ENCODE assay signal across 8 cellular contexts in the genomic region with DNA sequence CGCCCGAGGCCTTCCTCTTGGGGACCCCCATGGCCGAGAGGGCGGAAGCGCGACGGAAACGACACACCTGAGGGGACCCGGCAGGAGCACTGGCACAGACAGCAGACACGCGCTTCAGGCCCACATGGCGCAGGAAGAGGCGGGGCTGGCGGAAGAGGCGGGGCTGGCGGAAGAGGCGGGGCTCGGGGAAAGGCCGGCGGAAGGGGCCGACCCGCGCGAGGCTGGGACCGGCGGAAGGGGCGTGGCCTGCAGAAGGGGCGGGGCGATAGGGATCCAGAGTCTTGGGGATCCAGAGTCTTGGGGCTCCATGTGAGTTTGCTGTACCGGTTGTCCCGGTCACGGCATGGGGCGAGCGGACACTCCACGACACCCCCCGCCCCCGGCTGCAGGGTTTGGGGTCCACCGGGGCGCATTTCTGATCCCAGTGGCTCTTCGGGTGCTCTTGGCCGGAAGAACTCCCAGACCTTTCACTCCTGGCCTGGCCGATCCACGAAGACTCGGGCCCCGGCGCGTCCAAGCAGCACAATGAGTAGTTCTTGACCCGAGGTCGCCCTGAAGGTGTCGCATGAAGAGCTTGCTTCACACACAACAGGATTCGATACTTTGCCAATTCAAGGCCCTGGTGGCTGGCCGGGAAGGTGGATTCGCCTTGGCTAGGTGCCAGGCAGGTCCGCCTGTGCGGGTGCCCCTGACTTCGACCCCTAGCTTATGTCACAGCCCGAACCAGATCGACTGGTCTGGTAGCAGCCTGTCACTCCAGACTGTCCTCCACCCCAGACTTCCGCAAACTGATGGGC. TPM values are rescaled to one million over a fixed set of nuclear protein-coding genes. Genes with fewer than 3 reads are reported as not detected.
DNase-seq lines count a peak whose midpoint lies in the region; ATAC-seq, FAIRE-seq and TF ChIP-seq lines count a peak whose summit lies in the region.

A gene with protein sequence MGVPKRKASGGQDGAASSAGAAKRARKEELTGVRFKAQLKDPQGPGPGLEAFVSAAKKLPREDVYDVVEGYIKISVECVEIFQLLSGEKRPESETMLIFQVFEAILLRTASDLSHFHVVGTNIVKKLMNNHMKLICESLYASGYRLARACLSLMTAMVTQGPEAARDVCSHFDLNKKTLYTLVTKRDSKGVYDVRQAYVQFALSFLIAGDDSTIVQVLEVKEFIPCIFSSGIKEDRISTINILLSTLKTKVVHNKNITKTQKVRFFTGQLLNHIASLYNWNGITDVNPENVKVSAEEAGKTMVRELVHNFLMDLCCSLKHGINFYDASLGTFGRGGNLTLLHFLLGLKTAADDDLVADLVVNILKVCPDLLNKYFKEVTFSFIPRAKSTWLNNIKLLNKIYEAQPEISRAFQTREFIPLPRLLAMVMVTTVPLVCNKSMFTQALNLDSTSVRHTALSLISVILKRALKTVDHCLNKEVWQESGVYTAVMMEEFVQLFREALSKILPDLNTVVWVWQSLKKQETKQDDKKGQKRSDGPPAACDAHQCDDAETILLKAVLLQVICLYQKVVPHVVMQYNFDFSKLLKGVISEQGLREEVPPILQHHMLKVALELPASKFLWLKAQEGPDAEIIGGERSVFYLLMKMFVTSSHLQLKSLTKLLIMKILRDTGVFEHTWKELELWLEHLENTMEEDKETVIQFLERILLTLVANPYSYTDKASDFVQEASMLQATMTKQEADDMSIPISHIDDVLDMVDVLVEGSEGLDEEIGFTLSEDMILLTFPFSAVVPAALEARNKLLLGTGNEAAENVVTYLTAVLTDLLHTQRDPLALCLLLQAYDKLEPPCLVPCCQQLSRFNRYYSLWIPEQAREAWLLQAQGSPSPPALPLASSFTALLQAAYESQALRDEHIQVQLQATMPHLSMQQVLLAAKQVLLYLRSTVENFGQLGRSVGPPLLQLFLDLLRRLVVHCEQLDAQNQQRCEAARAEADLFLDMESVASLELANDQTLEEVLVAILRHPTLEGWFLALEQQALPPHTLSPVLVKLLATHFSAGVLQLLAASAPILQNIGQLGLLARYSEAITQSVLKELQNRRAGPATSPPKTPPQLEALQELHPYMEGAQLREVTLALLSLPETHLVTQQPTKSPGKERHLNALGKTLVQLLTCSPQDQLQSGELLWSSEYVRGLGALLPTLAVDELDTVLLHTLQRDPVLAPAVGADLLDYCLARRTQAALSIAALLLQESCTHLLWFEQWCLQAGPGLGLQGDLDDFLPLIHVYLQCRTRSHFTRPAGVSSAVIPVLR (N-terminal part only) (minus strand): TSS at position 133 of the 797 bp plus-strand sequence. CDS start 102 bp downstream, at position 31.

- H3K4me1 Mint-ChIP-seq in WTC11 = peaks cover 35% of the 10 kb centered on the region
- H3K4me1 Mint-ChIP-seq in immature natural killer cell = peaks cover 31 to 50% of the 10 kb centered on the region in 2 donors

- 4 to 7% (median 6%) methylated on average over 36 to 59 of the region's 59 CpGs for WGBS in spleen, 5 donors

- H3K27ac ChIP-seq in spleen = peak within 1 kb of the TSS; percentile 79 to 93 (median 88)

- POLR2A ChIA-PET in WTC11 (lab: Charles Lee) = no interaction called here

- H3K9me3 ChIP-seq in spleen = no peaks in the 10 kb centered on the region

- ATAC-seq in GM18868 (IDR thresholded peaks at IDR 0.05; ENCODE audit: unreplicated experiment) (peak; percentile 95), HG03097 (IDR thresholded peaks at IDR 0.05; ENCODE audit: low FRiP score, unreplicated experiment) (peak; percentile 83), WTC11 (peak; percentile 95)

- H3K27me3 Mint-ChIP-seq in WTC11 (ENCODE audit: low read depth) (peaks cover 29% of the 10 kb centered on the region), immature natural killer cell (ENCODE audit: low read depth in 3 of 3) (peaks cover 2 to 14% (median 6%) of the 10 kb centered on the region in 3 donors)

- H3K27ac Mint-ChIP-seq in WTC11 (no peak within 1 kb of the TSS; the same call in 1 of the 2 replicates), immature natural killer cell (peak within 1 kb of the TSS; percentile 72 to 90 (median 90))

- peak within 1 kb of the TSS; percentile 87 for H3K4me3 ChIP-seq in bronchial epithelial cell (ENCODE audit: low read depth, low read length)
- H3K4me3 ChIP-seq in spleen = peak within 1 kb of the TSS; percentile 91 to 100 (median 100)

- H3K4me3 Mint-ChIP-seq in WTC11 (peak within 1 kb of the TSS; percentile 89), immature natural killer cell (peak within 1 kb of the TSS; percentile 84 to 89 (median 87))

- CTCF ChIA-PET in WTC11 (lab: Charles Lee) = interaction anchor here (1.1 to 2.6 kb wide), 5 partner anchors 10 to 212 kb away, joined by 3 to 14 read pairs (median 7); no protein-coding TSS in a partner anchor

- H3K27me3 ChIP-seq in bronchial epithelial cell (ENCODE audit: control insufficient read depth, insufficient read depth, low read length) = no peaks in the 10 kb centered on the region
- H3K27me3 ChIP-seq in spleen (replicated peaks in 1 of 7) = peaks cover 0 to 15% (median 0%) of the 10 kb centered on the region in 7 donors

- peak in 1 of 3 donors; percentile 62 for TF ChIP-seq POLR2A in spleen (IDR thresholded peaks at IDR 0.05)

- FAIRE-seq in bronchial epithelial cell (lab: Jason Lieb, UNC) = no peak

- DNase-seq in ACHN = peak; percentile 75
- peak; percentile 91 for DNase-seq in NCI-H2227 (lab: John Stamatoyannopoulos, UW; ENCODE audit: unreplicated experiment)
- DNase-seq in WTC11 (ENCODE audit: low spot score) = peak; percentile 93
- peak; percentile 55 for DNase-seq in bronchial epithelial cell (ENCODE audit: low read depth)
- DNase-seq in immature natural killer cell = peak; percentile 92 to 94 (median 93)
- peak; percentile 98 for DNase-seq in spleen

- in situ Hi-C loops in ACHN (cut with HindIII; ENCODE audit: low pct_ligation_motif_present, low pct_unique_long_range_greater_than_20kb, low sequenced_read_pairs) = no loop called here

- intact Hi-C loops in spleen (cut with DNase I; ENCODE audit: low total_unique reads) = no loop called here

- peaks cover 20% of the 10 kb centered on the region for H3K36me3 Mint-ChIP-seq in WTC11
- H3K36me3 Mint-ChIP-seq in immature natural killer cell = peaks cover 0 to 7% (median 7%) of the 10 kb centered on the region in 3 donors

- TF ChIP-seq CTCF in WTC11 (IDR thresholded peaks at IDR 0.05) = no peak
- peak; percentile 17 for TF ChIP-seq CTCF in bronchial epithelial cell (IDR thresholded peaks at IDR 0.05; ENCODE audit: insufficient read depth, low read length, severe bottlenecking)
- no peak for TF ChIP-seq CTCF in spleen (IDR thresholded peaks at IDR 0.05 in 8 of 11, conservative IDR thresholded peaks at IDR 0.05 in 3 of 11)

- H3K36me3 ChIP-seq in bronchial epithelial cell (ENCODE audit: control insufficient read depth, insufficient read depth, low read length) = peaks cover 2% of the 10 kb centered on the region
- peaks cover 0 to 9% (median 0%) of the 10 kb centered on the region in 6 donors for H3K36me3 ChIP-seq in spleen

- peaks cover 13 to 48% (median 27%) of the 10 kb centered on the region in 6 donors for H3K4me1 ChIP-seq in spleen

- H3K9me3 Mint-ChIP-seq in WTC11 = peaks cover 28% of the 10 kb centered on the region
- H3K9me3 Mint-ChIP-seq in immature natural killer cell = no peaks in the 10 kb centered on the region

TF ChIP-seq in WTC11, 78 proteins besides CTCF, POLR2A, EP300 and RAD21 (continues in another document):
- TF ChIP-seq CREM (CRISPR knock-in tag; IDR thresholded peaks at IDR 0.05) (0 out of 2 replicates have a peak, but pooled peaks have one; percentile 46), GABPB1 (CRISPR knock-in tag; IDR thresholded peaks at IDR 0.05) (peak; percentile 55; the same call in 1 of the 2 replicates), FOXK1 (CRISPR knock-in tag; IDR thresholded peaks at IDR 0.05) (peak; percentile 87), GRHL2 (CRISPR knock-in tag; IDR thresholded peaks at IDR 0.05; ENCODE audit: insufficient replicate concordance, severe bottlenecking) (no peak)
- TF ChIP-seq, protein P1, sequence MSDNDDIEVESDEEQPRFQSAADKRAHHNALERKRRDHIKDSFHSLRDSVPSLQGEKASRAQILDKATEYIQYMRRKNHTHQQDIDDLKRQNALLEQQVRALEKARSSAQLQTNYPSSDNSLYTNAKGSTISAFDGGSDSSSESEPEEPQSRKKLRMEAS (CRISPR knock-in tag; IDR thresholded peaks at IDR 0.05) = peak; percentile 97
- TF ChIP-seq, protein P2, sequence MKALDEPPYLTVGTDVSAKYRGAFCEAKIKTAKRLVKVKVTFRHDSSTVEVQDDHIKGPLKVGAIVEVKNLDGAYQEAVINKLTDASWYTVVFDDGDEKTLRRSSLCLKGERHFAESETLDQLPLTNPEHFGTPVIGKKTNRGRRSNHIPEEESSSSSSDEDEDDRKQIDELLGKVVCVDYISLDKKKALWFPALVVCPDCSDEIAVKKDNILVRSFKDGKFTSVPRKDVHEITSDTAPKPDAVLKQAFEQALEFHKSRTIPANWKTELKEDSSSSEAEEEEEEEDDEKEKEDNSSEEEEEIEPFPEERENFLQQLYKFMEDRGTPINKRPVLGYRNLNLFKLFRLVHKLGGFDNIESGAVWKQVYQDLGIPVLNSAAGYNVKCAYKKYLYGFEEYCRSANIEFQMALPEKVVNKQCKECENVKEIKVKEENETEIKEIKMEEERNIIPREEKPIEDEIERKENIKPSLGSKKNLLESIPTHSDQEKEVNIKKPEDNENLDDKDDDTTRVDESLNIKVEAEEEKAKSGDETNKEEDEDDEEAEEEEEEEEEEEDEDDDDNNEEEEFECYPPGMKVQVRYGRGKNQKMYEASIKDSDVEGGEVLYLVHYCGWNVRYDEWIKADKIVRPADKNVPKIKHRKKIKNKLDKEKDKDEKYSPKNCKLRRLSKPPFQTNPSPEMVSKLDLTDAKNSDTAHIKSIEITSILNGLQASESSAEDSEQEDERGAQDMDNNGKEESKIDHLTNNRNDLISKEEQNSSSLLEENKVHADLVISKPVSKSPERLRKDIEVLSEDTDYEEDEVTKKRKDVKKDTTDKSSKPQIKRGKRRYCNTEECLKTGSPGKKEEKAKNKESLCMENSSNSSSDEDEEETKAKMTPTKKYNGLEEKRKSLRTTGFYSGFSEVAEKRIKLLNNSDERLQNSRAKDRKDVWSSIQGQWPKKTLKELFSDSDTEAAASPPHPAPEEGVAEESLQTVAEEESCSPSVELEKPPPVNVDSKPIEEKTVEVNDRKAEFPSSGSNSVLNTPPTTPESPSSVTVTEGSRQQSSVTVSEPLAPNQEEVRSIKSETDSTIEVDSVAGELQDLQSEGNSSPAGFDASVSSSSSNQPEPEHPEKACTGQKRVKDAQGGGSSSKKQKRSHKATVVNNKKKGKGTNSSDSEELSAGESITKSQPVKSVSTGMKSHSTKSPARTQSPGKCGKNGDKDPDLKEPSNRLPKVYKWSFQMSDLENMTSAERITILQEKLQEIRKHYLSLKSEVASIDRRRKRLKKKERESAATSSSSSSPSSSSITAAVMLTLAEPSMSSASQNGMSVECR (CRISPR knock-in tag; IDR thresholded peaks at IDR 0.05; ENCODE audit: borderline replicate concordance) = peak; percentile 92; the same call in 1 of the 2 replicates

RNA-seq across cellular contexts. Expression of the gene that starts here (rescaled TPM):
- total RNA-seq in WTC11 (2021) (28.0 to 38.7 TPM (median 29.5 TPM) in 3 replicates), bronchial epithelial cell (19.3 and 22.4 TPM in 2 replicates), spleen (10 to 100 TPM; 11.6 to 20.8 (median 12.4) TPM)
- polyA plus RNA-seq in immature natural killer cell (1 to 10 TPM; 1.1 to 2.3 (median 1.3) TPM), spleen (1 to 10 TPM; 2.0 to 3.6 (median 2.5) TPM)

Comparison
In these comparisons a context has a peak if more than half of its experiments do, and no peak if none do; other contexts are left out.
1. Peak in every context shown above with its lines: DNase-seq, ATAC-seq, H3K4me3 ChIP-seq and H3K27ac ChIP-seq.